Comparison of ENCODE assay signal across 20 cellular contexts in genomic region chr3:162597221-162597620, GRCh38.
A peak's percentile ranks its signal among the peaks of the same experiment; 100 is the strongest.
DNase-seq lines count a peak whose midpoint lies in the region; ATAC-seq, FAIRE-seq and TF ChIP-seq lines count a peak whose summit lies in the region.
"Had no signal": no experiment of that assay in that cellular context is flagged by ENCODE, and none has a peak within 500 bp of the region (broad histone marks: within the 10 kb centered on the region; RNA-seq: fewer than 3 reads in every experiment).

No MANE protein-coding gene starts in this region.

- no peak for FAIRE-seq in H54 (lab: Jason Lieb, UNC)
- FAIRE-seq: A204.1, GM12878, GM18507, HepG2 had no signal

- H3K27ac Mint-ChIP-seq in mesothelial cell of epicardium, result peak overlapping the region; percentile 75

- H3K27ac ChIP-seq in DND-41 (ENCODE audit: low read length) (peak overlapping the region; percentile 98), adrenal gland (no peak overlapping the region)
- H3K27ac ChIP-seq: KMS-11, Peyer's patch had no signal

- peaks cover 33% of the 10 kb centered on the region for H3K79me2 ChIP-seq in DND-41 (ENCODE audit: insufficient read depth, low read length)

- H3K9ac ChIP-seq in DND-41 (ENCODE audit: low read depth, low read length), result peak overlapping the region; percentile 73
- H3K9ac ChIP-seq: KMS-11 had no signal

- H3K4me3 ChIP-seq in DND-41 (ENCODE audit: low read depth in 1 of 2, low read length in 2 of 2) (peak overlapping the region in 1 of 2 experiments; percentile 1; a peak in 1 of 4 replicates), adrenal gland (no peak overlapping the region)
- H3K4me3 ChIP-seq: GM12878, Peyer's patch had no signal

- peak overlapping the region; percentile 51 for H3K4me2 ChIP-seq in DND-41 (ENCODE audit: insufficient read depth, low read length)
- H3K4me2 ChIP-seq: KMS-11 had no signal

- peaks cover 22% of the 10 kb centered on the region for H3K4me1 Mint-ChIP-seq in mesothelial cell of epicardium

- WGBS in adrenal gland, 4 donors, result 23 to 38% (median 30%) methylated on average over 1 of the region's 1 CpG

- intact Hi-C loops in adrenal gland (cut with DNase I), result no loop called here

- H3K4me1 ChIP-seq in DND-41 (ENCODE audit: insufficient read depth, low read length) (peaks cover 90% of the 10 kb centered on the region), adrenal gland (replicated peaks in 1 of 2) (no peaks in the 10 kb centered on the region)
- H3K4me1 ChIP-seq: Peyer's patch had no signal

- no peaks in the 10 kb centered on the region for H3K27me3 ChIP-seq in DND-41 (ENCODE audit: insufficient read depth, low read length, poor library complexity)
- no peaks in the 10 kb centered on the region for H3K27me3 ChIP-seq in adrenal gland
- H3K27me3 ChIP-seq: Peyer's patch had no signal

- peak overlapping the region; percentile 48 for H2AFZ ChIP-seq in DND-41 (ENCODE audit: low read depth, low read length)

- DNase-seq in DND-41, result no peak
- peak; percentile 37 for DNase-seq in brain pericyte (ENCODE audit: low read depth, low spot score)
- no peak for DNase-seq in mesothelial cell of epicardium (ENCODE audit: low spot score in 2 of 2, unreplicated experiment in 2 of 2)
- peak; percentile 74 for DNase-seq in pons (ENCODE audit: low spot score)
- DNase-seq in H54 (ENCODE audit: insufficient read length, low spot score), result no peak
- no peak for DNase-seq in GM03348 (ENCODE audit: low spot score)
- DNase-seq in adrenal gland, result no peak
- DNase-seq in inferior parietal cortex (ENCODE audit: extremely low spot score), result no peak
- DNase-seq: DMS53, NCI-H187 treated with DMSO at 0.1 percent for 48 hours, NCI-H2171, NCI-H446 treated with DMSO at 0.1 percent for 48 hours, NCI-H774, Peyer's patch, SHP77 had no signal

- ATAC-seq in DND-41 (ENCODE audit: insufficient read depth, low read depth), result no peak
- ATAC-seq: GM12878, HepG2 had no signal

- H3K27me3 Mint-ChIP-seq in mesothelial cell of epicardium (ENCODE audit: low read depth), result no peaks in the 10 kb centered on the region

- H3K9me3 ChIP-seq in DND-41 (ENCODE audit: insufficient read depth, low read length, severe bottlenecking) (peaks cover 5% of the 10 kb centered on the region), adrenal gland (replicated peaks in 1 of 3) (no peaks in the 10 kb centered on the region)
- H3K9me3 ChIP-seq: Peyer's patch had no signal

- H4K20me1 ChIP-seq in DND-41 (ENCODE audit: insufficient read depth, low read length), result no peaks in the 10 kb centered on the region

- no peaks in the 10 kb centered on the region for H3K36me3 Mint-ChIP-seq in mesothelial cell of epicardium

- TF ChIP-seq CTCF in DND-41 (IDR thresholded peaks at IDR 0.05; ENCODE audit: borderline replicate concordance, extremely low read depth, low read length, poor library complexity, severe bottlenecking) (no peak), mesothelial cell of epicardium (IDR thresholded peaks at IDR 0.05; ENCODE audit: unreplicated experiment) (no peak), adrenal gland (IDR thresholded peaks at IDR 0.05) (no peak)

- TF ChIP-seq POLR2A in H54 (IDR thresholded peaks at IDR 0.05; ENCODE audit: low read depth, low read length), result no peak
- TF ChIP-seq POLR2A in adrenal gland (IDR thresholded peaks at IDR 0.05), result no peak

- H3K9me3 Mint-ChIP-seq in mesothelial cell of epicardium, result no peaks in the 10 kb centered on the region

- H3K36me3 ChIP-seq in DND-41 (ENCODE audit: insufficient read depth, low read length) (peaks cover 16% of the 10 kb centered on the region), adrenal gland (replicated peaks in 1 of 2) (no peaks in the 10 kb centered on the region)
- H3K36me3 ChIP-seq: Peyer's patch had no signal

- no peak overlapping the region for H3K4me3 Mint-ChIP-seq in mesothelial cell of epicardium

Comparison
In these comparisons a context has a peak if more than half of its experiments do, and no peak if none do; other contexts are left out.
1. DNase-seq: peak in brain pericyte (single experiment) and pons (single experiment); none in DND-41 (single experiment), mesothelial cell of epicardium (0 of 2), H54 (single experiment), GM03348 (single experiment), adrenal gland (0 of 7) and inferior parietal cortex (single experiment).